1 cellular context compared by ENCODE assay signal in the genomic region with DNA sequence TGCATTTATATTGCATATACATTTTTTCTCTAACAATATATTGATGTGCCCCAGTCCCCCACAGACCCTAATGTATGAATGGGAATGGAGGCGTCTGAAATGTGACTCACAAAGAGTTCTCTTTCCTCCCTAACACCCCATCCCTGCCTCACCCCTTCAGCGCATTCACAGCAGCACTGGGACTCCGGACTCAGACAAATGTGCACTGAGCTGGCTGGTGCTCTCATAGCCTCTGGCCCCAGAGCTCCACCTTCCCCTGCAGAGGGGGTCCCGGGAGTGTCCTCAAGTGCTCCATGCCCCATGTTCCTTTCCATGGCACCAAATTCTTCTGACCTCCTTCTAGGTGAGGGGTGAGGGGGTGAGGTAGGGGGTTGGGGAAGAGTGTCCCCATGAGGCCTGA.
TF ChIP-seq lines count a peak whose summit lies in the region.

No MANE protein-coding gene starts in this region.

TF ChIP-seq in GM12878, 131 proteins besides CTCF, POLR2A, EP300 and RAD21:
- no peak for TF ChIP-seq NR2C2 (IDR thresholded peaks at IDR 0.05; ENCODE audit: borderline replicate concordance, control insufficient read depth, insufficient read length, low read depth)
- TF ChIP-seq SREBF2 (IDR thresholded peaks at IDR 0.05; ENCODE audit: low read length) = no peak
- TF ChIP-seq ZSCAN29 (IDR thresholded peaks at IDR 0.05) = no peak
- TF ChIP-seq BRCA1 (IDR thresholded peaks at IDR 0.05; ENCODE audit: low read depth, low read length) = no peak
- TF ChIP-seq, protein P1, sequence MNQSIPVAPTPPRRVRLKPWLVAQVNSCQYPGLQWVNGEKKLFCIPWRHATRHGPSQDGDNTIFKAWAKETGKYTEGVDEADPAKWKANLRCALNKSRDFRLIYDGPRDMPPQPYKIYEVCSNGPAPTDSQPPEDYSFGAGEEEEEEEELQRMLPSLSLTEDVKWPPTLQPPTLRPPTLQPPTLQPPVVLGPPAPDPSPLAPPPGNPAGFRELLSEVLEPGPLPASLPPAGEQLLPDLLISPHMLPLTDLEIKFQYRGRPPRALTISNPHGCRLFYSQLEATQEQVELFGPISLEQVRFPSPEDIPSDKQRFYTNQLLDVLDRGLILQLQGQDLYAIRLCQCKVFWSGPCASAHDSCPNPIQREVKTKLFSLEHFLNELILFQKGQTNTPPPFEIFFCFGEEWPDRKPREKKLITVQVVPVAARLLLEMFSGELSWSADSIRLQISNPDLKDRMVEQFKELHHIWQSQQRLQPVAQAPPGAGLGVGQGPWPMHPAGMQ (IDR thresholded peaks at IDR 0.05; ENCODE audit: borderline replicate concordance) = no peak
- TF ChIP-seq CBFB (IDR thresholded peaks at IDR 0.05; ENCODE audit: low read depth) = no peak
- no peak for TF ChIP-seq MEF2B (IDR thresholded peaks at IDR 0.05; ENCODE audit: partially characterized antibody, poor library complexity, severe bottlenecking)
- TF ChIP-seq TAF1 (IDR thresholded peaks at IDR 0.05; ENCODE audit: borderline replicate concordance, low read depth, low read length) = no peak
- TF ChIP-seq, protein P2, sequence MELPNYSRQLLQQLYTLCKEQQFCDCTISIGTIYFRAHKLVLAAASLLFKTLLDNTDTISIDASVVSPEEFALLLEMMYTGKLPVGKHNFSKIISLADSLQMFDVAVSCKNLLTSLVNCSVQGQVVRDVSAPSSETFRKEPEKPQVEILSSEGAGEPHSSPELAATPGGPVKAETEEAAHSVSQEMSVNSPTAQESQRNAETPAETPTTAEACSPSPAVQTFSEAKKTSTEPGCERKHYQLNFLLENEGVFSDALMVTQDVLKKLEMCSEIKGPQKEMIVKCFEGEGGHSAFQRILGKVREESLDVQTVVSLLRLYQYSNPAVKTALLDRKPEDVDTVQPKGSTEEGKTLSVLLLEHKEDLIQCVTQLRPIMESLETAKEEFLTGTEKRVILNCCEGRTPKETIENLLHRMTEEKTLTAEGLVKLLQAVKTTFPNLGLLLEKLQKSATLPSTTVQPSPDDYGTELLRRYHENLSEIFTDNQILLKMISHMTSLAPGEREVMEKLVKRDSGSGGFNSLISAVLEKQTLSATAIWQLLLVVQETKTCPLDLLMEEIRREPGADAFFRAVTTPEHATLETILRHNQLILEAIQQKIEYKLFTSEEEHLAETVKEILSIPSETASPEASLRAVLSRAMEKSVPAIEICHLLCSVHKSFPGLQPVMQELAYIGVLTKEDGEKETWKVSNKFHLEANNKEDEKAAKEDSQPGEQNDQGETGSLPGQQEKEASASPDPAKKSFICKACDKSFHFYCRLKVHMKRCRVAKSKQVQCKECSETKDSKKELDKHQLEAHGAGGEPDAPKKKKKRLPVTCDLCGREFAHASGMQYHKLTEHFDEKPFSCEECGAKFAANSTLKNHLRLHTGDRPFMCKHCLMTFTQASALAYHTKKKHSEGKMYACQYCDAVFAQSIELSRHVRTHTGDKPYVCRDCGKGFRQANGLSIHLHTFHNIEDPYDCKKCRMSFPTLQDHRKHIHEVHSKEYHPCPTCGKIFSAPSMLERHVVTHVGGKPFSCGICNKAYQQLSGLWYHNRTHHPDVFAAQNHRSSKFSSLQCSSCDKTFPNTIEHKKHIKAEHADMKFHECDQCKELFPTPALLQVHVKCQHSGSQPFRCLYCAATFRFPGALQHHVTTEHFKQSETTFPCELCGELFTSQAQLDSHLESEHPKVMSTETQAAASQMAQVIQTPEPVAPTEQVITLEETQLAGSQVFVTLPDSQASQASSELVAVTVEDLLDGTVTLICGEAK (IDR thresholded peaks at IDR 0.05; ENCODE audit: borderline replicate concordance) = no peak
- no peak for TF ChIP-seq ZNF207 (IDR thresholded peaks at IDR 0.05; ENCODE audit: borderline replicate concordance)
- no peak for TF ChIP-seq RUNX3 (IDR thresholded peaks at IDR 0.05; ENCODE audit: low read length)
- TF ChIP-seq MYC (IDR thresholded peaks at IDR 0.05; ENCODE audit: insufficient read depth, insufficient read length, insufficient replicate concordance, low read length, severe bottlenecking) = no peak
- TF ChIP-seq, protein P3, sequence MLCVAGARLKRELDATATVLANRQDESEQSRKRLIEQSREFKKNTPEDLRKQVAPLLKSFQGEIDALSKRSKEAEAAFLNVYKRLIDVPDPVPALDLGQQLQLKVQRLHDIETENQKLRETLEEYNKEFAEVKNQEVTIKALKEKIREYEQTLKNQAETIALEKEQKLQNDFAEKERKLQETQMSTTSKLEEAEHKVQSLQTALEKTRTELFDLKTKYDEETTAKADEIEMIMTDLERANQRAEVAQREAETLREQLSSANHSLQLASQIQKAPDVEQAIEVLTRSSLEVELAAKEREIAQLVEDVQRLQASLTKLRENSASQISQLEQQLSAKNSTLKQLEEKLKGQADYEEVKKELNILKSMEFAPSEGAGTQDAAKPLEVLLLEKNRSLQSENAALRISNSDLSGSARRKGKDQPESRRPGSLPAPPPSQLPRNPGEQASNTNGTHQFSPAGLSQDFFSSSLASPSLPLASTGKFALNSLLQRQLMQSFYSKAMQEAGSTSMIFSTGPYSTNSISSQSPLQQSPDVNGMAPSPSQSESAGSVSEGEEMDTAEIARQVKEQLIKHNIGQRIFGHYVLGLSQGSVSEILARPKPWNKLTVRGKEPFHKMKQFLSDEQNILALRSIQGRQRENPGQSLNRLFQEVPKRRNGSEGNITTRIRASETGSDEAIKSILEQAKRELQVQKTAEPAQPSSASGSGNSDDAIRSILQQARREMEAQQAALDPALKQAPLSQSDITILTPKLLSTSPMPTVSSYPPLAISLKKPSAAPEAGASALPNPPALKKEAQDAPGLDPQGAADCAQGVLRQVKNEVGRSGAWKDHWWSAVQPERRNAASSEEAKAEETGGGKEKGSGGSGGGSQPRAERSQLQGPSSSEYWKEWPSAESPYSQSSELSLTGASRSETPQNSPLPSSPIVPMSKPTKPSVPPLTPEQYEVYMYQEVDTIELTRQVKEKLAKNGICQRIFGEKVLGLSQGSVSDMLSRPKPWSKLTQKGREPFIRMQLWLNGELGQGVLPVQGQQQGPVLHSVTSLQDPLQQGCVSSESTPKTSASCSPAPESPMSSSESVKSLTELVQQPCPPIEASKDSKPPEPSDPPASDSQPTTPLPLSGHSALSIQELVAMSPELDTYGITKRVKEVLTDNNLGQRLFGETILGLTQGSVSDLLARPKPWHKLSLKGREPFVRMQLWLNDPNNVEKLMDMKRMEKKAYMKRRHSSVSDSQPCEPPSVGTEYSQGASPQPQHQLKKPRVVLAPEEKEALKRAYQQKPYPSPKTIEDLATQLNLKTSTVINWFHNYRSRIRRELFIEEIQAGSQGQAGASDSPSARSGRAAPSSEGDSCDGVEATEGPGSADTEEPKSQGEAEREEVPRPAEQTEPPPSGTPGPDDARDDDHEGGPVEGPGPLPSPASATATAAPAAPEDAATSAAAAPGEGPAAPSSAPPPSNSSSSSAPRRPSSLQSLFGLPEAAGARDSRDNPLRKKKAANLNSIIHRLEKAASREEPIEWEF (IDR thresholded peaks at IDR 0.05; ENCODE audit: insufficient replicate concordance, low read depth, low read length) = no peak
